30 cellular contexts compared by ENCODE assay signal in genomic region chr1:203086992-203087763, GRCh38. TPM values are rescaled to one million over a fixed set of nuclear protein-coding genes. Genes with fewer than 3 reads are reported as not detected.
DNase-seq lines count a peak whose midpoint lies in the region; ATAC-seq and TF ChIP-seq lines count a peak whose summit lies in the region.
"Had no signal": no experiment of that assay in that cellular context is flagged by ENCODE, and none has a peak within 500 bp of the region (broad histone marks: within the 10 kb centered on the region; RNA-seq: fewer than 3 reads in every experiment).

No MANE protein-coding gene starts in this region.

- ATAC-seq in natural killer cell treated with Interleukin-12 subunit alpha and Interleukin-12 subunit beta and Interleukin-15 and Interleukin-18, amount 100 ng/mL, for 72 hours: no peak
- no peak for ATAC-seq in natural killer cell
- no peak for ATAC-seq in GM18868 (IDR thresholded peaks at IDR 0.05; ENCODE audit: unreplicated experiment)
- no peak for ATAC-seq in CD4-positive, alpha-beta T cell (ENCODE audit: poor library complexity)
- ATAC-seq: activated CD4-positive, alpha-beta T cell treated with anti-CD3 and anti-CD28 coated beads for 36 hours; activated T-cell treated with anti-CD3 and anti-CD28 coated beads, Interleukin-2, amount 50 U/mL, for 4 hours; body of pancreas; left cardiac atrium had no signal

- POLR2A ChIA-PET in CD4-positive, alpha-beta T cell (lab: Charles Lee): no interaction called here

- H3K4me1 ChIP-seq in vagina: no peaks in the 10 kb centered on the region
- H3K4me1 ChIP-seq: body of pancreas, Caco-2 had no signal

- CTCF ChIA-PET in CD4-positive, alpha-beta T cell (lab: Charles Lee): no interaction called here

- H3K4me3 Mint-ChIP-seq in natural killer cell treated with Interleukin-12 subunit alpha and Interleukin-12 subunit beta and Interleukin-15 and Interleukin-18, amount 100 ng/mL, for 72 hours: no peak overlapping the region
- H3K4me3 Mint-ChIP-seq in natural killer cell (no peak overlapping the region), nephron progenitor cell (peak overlapping the region; percentile 8)
- H3K4me3 Mint-ChIP-seq in CD4-positive, alpha-beta T cell: no peak overlapping the region
- H3K4me3 Mint-ChIP-seq: activated CD4-positive, alpha-beta T cell treated with anti-CD3 and anti-CD28 coated beads for 36 hours; activated T-cell treated with anti-CD3 and anti-CD28 coated beads, Interleukin-2, amount 50 U/mL, for 4 hours had no signal

- no peak overlapping the region for H3K4me3 ChIP-seq in vagina
- H3K4me3 ChIP-seq: BLaER1, body of pancreas, heart left ventricle, ovary, smooth muscle cell had no signal

- H3K27ac ChIP-seq in vagina: no peak overlapping the region
- no peak overlapping the region for H3K27ac ChIP-seq in CD4-positive, alpha-beta T cell (ENCODE audit: low read depth, low read length)
- H3K27ac ChIP-seq: BLaER1, body of pancreas, epithelial cell of prostate, heart left ventricle, ovary had no signal

- TF ChIP-seq POLR2A in vagina (IDR thresholded peaks at IDR 0.05) (no peak), erythroblast (IDR thresholded peaks at IDR 0.05; ENCODE audit: low read length) (no peak)

- H3K27me3 Mint-ChIP-seq in natural killer cell treated with Interleukin-12 subunit alpha and Interleukin-12 subunit beta and Interleukin-15 and Interleukin-18, amount 100 ng/mL, for 72 hours: peaks cover 19 to 20% of the 10 kb centered on the region in 2 donors
- H3K27me3 Mint-ChIP-seq in natural killer cell (ENCODE audit: low read depth in 2 of 2) (peaks cover 4 to 13% of the 10 kb centered on the region in 2 donors), nephron progenitor cell (ENCODE audit: low read depth, poor library complexity) (peaks cover 10% of the 10 kb centered on the region)
- H3K27me3 Mint-ChIP-seq in CD4-positive, alpha-beta T cell: peaks cover 30% of the 10 kb centered on the region

- H3K4me1 Mint-ChIP-seq in natural killer cell treated with Interleukin-12 subunit alpha and Interleukin-12 subunit beta and Interleukin-15 and Interleukin-18, amount 100 ng/mL, for 72 hours (ENCODE audit: low read depth in 2 of 2): peaks cover 0 to 3% of the 10 kb centered on the region in 2 donors
- H3K4me1 Mint-ChIP-seq in natural killer cell: no peaks in the 10 kb centered on the region
- peaks cover 78% of the 10 kb centered on the region for H3K4me1 Mint-ChIP-seq in nephron progenitor cell
- H3K4me1 Mint-ChIP-seq in CD4-positive, alpha-beta T cell (ENCODE audit: low read depth): no peaks in the 10 kb centered on the region
- H3K4me1 Mint-ChIP-seq: activated CD4-positive, alpha-beta T cell treated with anti-CD3 and anti-CD28 coated beads for 36 hours had no signal

- no peaks in the 10 kb centered on the region for H3K9me3 Mint-ChIP-seq in natural killer cell treated with Interleukin-12 subunit alpha and Interleukin-12 subunit beta and Interleukin-15 and Interleukin-18, amount 100 ng/mL, for 72 hours
- H3K9me3 Mint-ChIP-seq in natural killer cell (no peaks in the 10 kb centered on the region), nephron progenitor cell (no peaks in the 10 kb centered on the region)
- no peaks in the 10 kb centered on the region for H3K9me3 Mint-ChIP-seq in CD4-positive, alpha-beta T cell
- H3K9me3 Mint-ChIP-seq: activated T-cell treated with anti-CD3 and anti-CD28 coated beads, Interleukin-2, amount 50 U/mL, for 4 hours had no signal

- DNase-seq in natural killer cell treated with Interleukin-12 subunit alpha and Interleukin-12 subunit beta and Interleukin-15 and Interleukin-18, amount 100 ng/mL, for 72 hours (ENCODE audit: low spot score): peak; percentile 46
- DNase-seq in natural killer cell: no peak
- DNase-seq in ecto neural progenitor cell (ENCODE audit: low spot score): peak; percentile 23
- no peak for DNase-seq in nephron progenitor cell
- DNase-seq in vagina (ENCODE audit: extremely low spot score in 2 of 2): peak; percentile 27 to 61
- DNase-seq in erythroblast (lab: John Stamatoyannopoulos, UW): no peak
- no peak for DNase-seq in CD4-positive, alpha-beta T cell
- DNase-seq: activated CD4-positive, alpha-beta T cell treated with anti-CD3 and anti-CD28 coated beads for 36 hours; activated T-cell treated with anti-CD3 and anti-CD28 coated beads, Interleukin-2, amount 50 U/mL, for 4 hours; body of pancreas; Caco-2; DMS79 treated with DMSO at 0.1 percent for 48 hours; GF-D8; heart left ventricle; KBM-7; left cardiac atrium; mammary epithelial cell; NCI-H2081 treated with DMSO at 0.1 percent for 48 hours; OCI-M1; ovary; retina; stimulated activated CD4-positive, alpha-beta T cell treated with anti-CD3 and anti-CD28 coated beads, Interleukin-2, amount 100 ng/mL, for 24 hours; T-helper 2 cell had no signal

- no peaks in the 10 kb centered on the region for H3K27me3 ChIP-seq in vagina
- peaks cover 9% of the 10 kb centered on the region for H3K27me3 ChIP-seq in CD4-positive, alpha-beta T cell (ENCODE audit: control insufficient read depth, insufficient read depth, low read length)
- H3K27me3 ChIP-seq: BLaER1, body of pancreas, ovary had no signal

- no peaks in the 10 kb centered on the region for H3K9me3 ChIP-seq in vagina
- H3K9me3 ChIP-seq in CD4-positive, alpha-beta T cell (ENCODE audit: control insufficient read depth, low read length): no peaks in the 10 kb centered on the region
- H3K9me3 ChIP-seq: BLaER1, body of pancreas, Caco-2, heart left ventricle, ovary had no signal

- TF ChIP-seq CTCF in natural killer cell (IDR thresholded peaks at IDR 0.05) (no peak), nephron progenitor cell (IDR thresholded peaks at IDR 0.05) (no peak), vagina (IDR thresholded peaks at IDR 0.05) (no peak)
- TF ChIP-seq CTCF in CD4-positive, alpha-beta T cell (IDR thresholded peaks at IDR 0.05): no peak

- H3K27ac Mint-ChIP-seq in natural killer cell treated with Interleukin-12 subunit alpha and Interleukin-12 subunit beta and Interleukin-15 and Interleukin-18, amount 100 ng/mL, for 72 hours: no peak overlapping the region
- H3K27ac Mint-ChIP-seq in natural killer cell: no peak overlapping the region
- peak overlapping the region; percentile 52 for H3K27ac Mint-ChIP-seq in nephron progenitor cell
- H3K27ac Mint-ChIP-seq in CD4-positive, alpha-beta T cell: no peak overlapping the region
- H3K27ac Mint-ChIP-seq: activated CD4-positive, alpha-beta T cell treated with anti-CD3 and anti-CD28 coated beads for 36 hours had no signal

- no peaks in the 10 kb centered on the region for H3K36me3 ChIP-seq in vagina
- H3K36me3 ChIP-seq: BLaER1, heart left ventricle, ovary had no signal

- intact Hi-C loops in natural killer cell (cut with micrococcal nuclease): no loop called here
- intact Hi-C loops in vagina (cut with DNase I): no loop called here
- intact Hi-C loops in CD4-positive, alpha-beta T cell (cut with DNase I, micrococcal nuclease): no loop called here

- H3K36me3 Mint-ChIP-seq in natural killer cell treated with Interleukin-12 subunit alpha and Interleukin-12 subunit beta and Interleukin-15 and Interleukin-18, amount 100 ng/mL, for 72 hours: no peaks in the 10 kb centered on the region
- H3K36me3 Mint-ChIP-seq in natural killer cell (no peaks in the 10 kb centered on the region), nephron progenitor cell (ENCODE audit: low read depth) (no peaks in the 10 kb centered on the region)
- no peaks in the 10 kb centered on the region for H3K36me3 Mint-ChIP-seq in CD4-positive, alpha-beta T cell (ENCODE audit: low read depth)

RNA-seq across cellular contexts. Expression of gene MYOG, which starts 1.4 kb away (rescaled TPM):
- total RNA-seq in natural killer cell treated with Interleukin-12 subunit alpha and Interleukin-12 subunit beta and Interleukin-15 and Interleukin-18, amount 100 ng/mL, for 72 hours: not detected
- total RNA-seq in natural killer cell (not detected), vagina (not detected)
- not detected for total RNA-seq in CD4-positive, alpha-beta T cell
- total RNA-seq: activated CD4-positive, alpha-beta T cell treated with anti-CD3 and anti-CD28 coated beads for 36 hours; activated CD8-positive, alpha-beta memory T cell treated with anti-CD3 and anti-CD28 coated beads for 36 hours; activated T-cell treated with anti-CD3 and anti-CD28 coated beads, Interleukin-2, amount 50 U/mL, for 4 hours; body of pancreas; Caco-2; heart left ventricle; left cardiac atrium; mammary epithelial cell; MCF 10A; ovary; smooth muscle cell; ureter had no signal

RNA-seq across cellular contexts. Expression of gene ADORA1, which starts 40.3 kb away (rescaled TPM):
- total RNA-seq in natural killer cell treated with Interleukin-12 subunit alpha and Interleukin-12 subunit beta and Interleukin-15 and Interleukin-18, amount 100 ng/mL, for 72 hours: not detected
- total RNA-seq in natural killer cell: not detected
- 5.2 TPM for total RNA-seq in vagina
- total RNA-seq in CD4-positive, alpha-beta T cell: not detected
- total RNA-seq: activated CD4-positive, alpha-beta T cell treated with anti-CD3 and anti-CD28 coated beads for 36 hours; activated CD8-positive, alpha-beta memory T cell treated with anti-CD3 and anti-CD28 coated beads for 36 hours had no signal

Comparison
In these comparisons a context has a peak if more than half of its experiments do, and no peak if none do; other contexts are left out.
1. DNase-seq: peak in natural killer cell treated with Interleukin-12 subunit alpha and Interleukin-12 subunit beta and Interleukin-15 and Interleukin-18, amount 100 ng/mL, for 72 hours (single experiment), ecto neural progenitor cell (single experiment) and vagina (2 of 2); none in natural killer cell (single experiment), nephron progenitor cell (single experiment), erythroblast (0 of 2) and CD4-positive, alpha-beta T cell (0 of 10).